ENCODE assay signal across 8 cellular contexts in the genomic region with DNA sequence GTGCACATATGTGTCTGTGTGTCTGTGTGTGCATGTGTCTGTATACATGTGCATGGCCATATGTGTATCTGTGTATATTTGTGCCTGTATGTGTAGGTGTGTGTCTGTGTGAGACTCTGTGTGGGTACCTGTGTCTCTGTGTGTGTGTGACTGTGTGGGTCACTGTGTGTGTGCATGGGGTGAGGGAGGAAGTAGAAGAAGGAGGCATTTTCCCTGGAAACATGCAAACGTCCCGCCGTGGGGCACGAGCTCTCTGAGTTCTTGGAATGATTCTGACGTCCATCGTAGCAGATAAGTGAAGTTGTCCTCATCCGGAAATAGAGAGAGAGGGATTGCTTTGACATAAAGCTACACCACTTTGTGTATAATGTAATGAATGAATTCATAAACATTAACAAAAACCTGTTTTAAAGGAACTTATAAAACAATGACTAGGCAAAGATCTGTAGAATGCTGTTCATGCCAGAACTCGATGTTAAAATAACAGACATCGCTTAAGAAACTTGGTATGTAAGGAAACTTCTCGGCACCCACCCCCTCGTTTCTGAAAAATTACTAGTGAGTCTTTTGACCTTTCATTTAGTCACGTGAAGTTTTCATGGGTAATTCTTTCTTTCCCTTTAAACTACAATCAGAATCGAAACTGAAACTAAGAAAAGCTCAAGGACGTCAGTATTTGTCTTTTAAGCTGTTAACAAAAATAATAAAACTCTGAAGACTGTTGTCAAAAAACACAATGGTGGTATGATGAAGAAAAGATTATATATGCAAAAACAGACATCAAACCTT. TPM values are rescaled to one million over a fixed set of nuclear protein-coding genes. Genes with fewer than 3 reads are reported as not detected.
DNase-seq lines count a peak whose midpoint lies in the region; ATAC-seq and TF ChIP-seq lines count a peak whose summit lies in the region.

No MANE protein-coding gene starts in this region.

- DNase-seq in BJ (ENCODE audit: low read depth), result no peak
- DNase-seq in HCT116 (ENCODE audit: low read depth, low spot score), result no peak
- no peak for DNase-seq in WTC11 (ENCODE audit: low spot score)
- DNase-seq in epithelial cell of prostate (ENCODE audit: low read depth, low spot score), result no peak
- DNase-seq in nephron progenitor cell, result no peak

- H3K4me1 Mint-ChIP-seq in WTC11, result peaks cover 46% of the 10 kb centered on the region
- peaks cover 46% of the 10 kb centered on the region for H3K4me1 Mint-ChIP-seq in nephron progenitor cell

- BruUV-seq in HCT116 (replicated peaks; lab: Mats Ljungman, UMichigan), result no TSS peak

- no peak overlapping the region for H3K4me3 Mint-ChIP-seq in WTC11
- H3K4me3 Mint-ChIP-seq in nephron progenitor cell, result no peak overlapping the region

- no peak for TF ChIP-seq RAD21 in HCT116 (IDR thresholded peaks at IDR 0.05; ENCODE audit: low read depth)

- H3K36me3 ChIP-seq in BJ (ENCODE audit: control insufficient read depth, insufficient read depth, low read length), result no peaks in the 10 kb centered on the region
- no peaks in the 10 kb centered on the region for H3K36me3 ChIP-seq in HCT116 (ENCODE audit: control insufficient read depth in 1 of 2, insufficient read depth in 2 of 2, low read length in 2 of 2)

- no peaks in the 10 kb centered on the region for H3K9me2 ChIP-seq in HCT116 (ENCODE audit: insufficient read depth)

- ATAC-seq in HCT116 (peak; percentile 28; the same call in 1 of the 2 replicates), WTC11 (no peak), GM18873 (IDR thresholded peaks at IDR 0.05; ENCODE audit: low FRiP score, unreplicated experiment) (no peak), GM21390 (IDR thresholded peaks at IDR 0.05; ENCODE audit: unreplicated experiment) (no peak), GM18870 (IDR thresholded peaks at IDR 0.05; ENCODE audit: unreplicated experiment) (no peak)

- H3K4me3 ChIP-seq in BJ (ENCODE audit: low read depth, low read length), result peak overlapping the region; percentile 34
- H3K4me3 ChIP-seq in HCT116 (replicated peaks in 1 of 2; ENCODE audit: low read depth in 1 of 2, low read length in 2 of 2), result peak overlapping the region; percentile 30 to 49

- H3K9me3 ChIP-seq in HCT116 (ENCODE audit: control insufficient read depth in 1 of 2, insufficient read depth in 1 of 2, low read depth in 1 of 2, low read length in 2 of 2), result no peaks in the 10 kb centered on the region

- H3K27ac Mint-ChIP-seq in WTC11 (peak overlapping the region; percentile 10; the same call in 1 of the 2 replicates), nephron progenitor cell (peak overlapping the region; percentile 1)

- peak overlapping the region; percentile 33 for H3K9ac ChIP-seq in HCT116 (ENCODE audit: low read length)

- no peak for TF ChIP-seq POLR2A in HCT116 (IDR thresholded peaks at IDR 0.05; ENCODE audit: borderline replicate concordance, extremely low read depth, insufficient read depth, insufficient read length)

- RAD21 ChIA-PET in HCT116 (lab: Charles Lee; ENCODE audit: low non-redundant PET in 1 of 2, low total read pairs in 2 of 2, uncharacterized antibody in 2 of 2, unreplicated experiment in 2 of 2), result interaction anchor here in 1 of 2 experiments (0.9 kb wide), 1 partner anchor 43 kb away, joined by 8 read pairs; a partner anchor contains a TSS

- intact Hi-C loops in HCT116 (cut with micrococcal nuclease), result no loop called here

- H4K20me1 ChIP-seq in HCT116 (ENCODE audit: insufficient read depth), result no peaks in the 10 kb centered on the region

- H3K27me3 ChIP-seq in BJ (ENCODE audit: control insufficient read depth, insufficient read depth, low read length) (no peaks in the 10 kb centered on the region), HCT116 (ENCODE audit: insufficient read depth, low read length) (no peaks in the 10 kb centered on the region)

- H3K36me3 Mint-ChIP-seq in WTC11, result no peaks in the 10 kb centered on the region
- H3K36me3 Mint-ChIP-seq in nephron progenitor cell (ENCODE audit: low read depth), result no peaks in the 10 kb centered on the region

- no peaks in the 10 kb centered on the region for H3K79me2 ChIP-seq in HCT116 (ENCODE audit: insufficient read depth, low read length)

- H3K27me3 Mint-ChIP-seq in WTC11 (ENCODE audit: low read depth) (no peaks in the 10 kb centered on the region), nephron progenitor cell (ENCODE audit: low read depth, poor library complexity) (peaks cover 4% of the 10 kb centered on the region)

- CTCF ChIA-PET in BJ (lab: Yijun Ruan, JAX) (interaction anchor here (0.6 to 0.9 kb wide), 3 partner anchors 43 to 242 kb away, joined by 3 to 4 read pairs (median 3); a partner anchor contains a TSS), HCT116 (lab: Charles Lee) (interaction anchor here (0.6 kb wide), 1 partner anchor 118 kb away, joined by 4 read pairs; no protein-coding TSS in a partner anchor), WTC11 (lab: Charles Lee) (no interaction called here)

- peak overlapping the region; percentile 81 for H2AFZ ChIP-seq in HCT116 (ENCODE audit: low read depth, low read length, poor library complexity, severe bottlenecking)

- TF ChIP-seq CTCF in BJ (IDR thresholded peaks at IDR 0.05; ENCODE audit: insufficient read depth, low read depth, low read length) (no peak), HCT116 (IDR thresholded peaks at IDR 0.05 in 2 of 3, conservative IDR thresholded peaks at IDR 0.05 in 1 of 3; ENCODE audit: borderline replicate concordance in 1 of 3, insufficient read depth in 1 of 3, low read depth in 2 of 3, low read length in 2 of 3) (no peak), WTC11 (IDR thresholded peaks at IDR 0.05) (no peak), nephron progenitor cell (IDR thresholded peaks at IDR 0.05) (no peak)

- H3K27ac ChIP-seq in HCT116 (ENCODE audit: low read depth, low read length) (peak overlapping the region; percentile 20; the same call in 1 of the 2 replicates), epithelial cell of prostate (peak overlapping the region; percentile 64)

- peak overlapping the region; percentile 62 for H3K4me2 ChIP-seq in HCT116 (ENCODE audit: low read length)

- POLR2A ChIA-PET in BJ (lab: Charles Lee), result no interaction called here
- POLR2A ChIA-PET in HCT116 (lab: Charles Lee), result interaction anchor here (0.8 to 1.6 kb wide), 2 partner anchors 24 to 43 kb away, joined by 4 to 6 read pairs; a partner anchor contains a TSS
- POLR2A ChIA-PET in WTC11 (lab: Charles Lee), result interaction anchor here (2.6 kb wide), 1 partner anchor 44 kb away, joined by 13 read pairs; a partner anchor contains a TSS

- H3K4me1 ChIP-seq in HCT116 (ENCODE audit: control insufficient read depth in 1 of 2, insufficient read depth in 2 of 2, low read length in 2 of 2), result peaks cover 14 to 42% of the 10 kb centered on the region in 2 experiments

- H3K9me3 Mint-ChIP-seq in WTC11 (no peaks in the 10 kb centered on the region), nephron progenitor cell (no peaks in the 10 kb centered on the region)

TF ChIP-seq in HCT116, 20 proteins besides CTCF, POLR2A, EP300 and RAD21:
- TF ChIP-seq, protein P1, sequence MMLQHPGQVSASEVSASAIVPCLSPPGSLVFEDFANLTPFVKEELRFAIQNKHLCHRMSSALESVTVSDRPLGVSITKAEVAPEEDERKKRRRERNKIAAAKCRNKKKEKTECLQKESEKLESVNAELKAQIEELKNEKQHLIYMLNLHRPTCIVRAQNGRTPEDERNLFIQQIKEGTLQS (IDR thresholded peaks at IDR 0.05), result no peak
- TF ChIP-seq FOSL1 (IDR thresholded peaks at IDR 0.05; ENCODE audit: low read depth) (no peak), JUND (IDR thresholded peaks at IDR 0.05) (no peak), EZH2 (IDR thresholded peaks at IDR 0.05) (no peak), ELF1 (IDR thresholded peaks at IDR 0.05; ENCODE audit: borderline replicate concordance, low read depth) (no peak), SRF (IDR thresholded peaks at IDR 0.05; ENCODE audit: low read depth) (no peak)

TF ChIP-seq in WTC11, 78 proteins besides CTCF, POLR2A, EP300 and RAD21:
- TF ChIP-seq, protein P2, sequence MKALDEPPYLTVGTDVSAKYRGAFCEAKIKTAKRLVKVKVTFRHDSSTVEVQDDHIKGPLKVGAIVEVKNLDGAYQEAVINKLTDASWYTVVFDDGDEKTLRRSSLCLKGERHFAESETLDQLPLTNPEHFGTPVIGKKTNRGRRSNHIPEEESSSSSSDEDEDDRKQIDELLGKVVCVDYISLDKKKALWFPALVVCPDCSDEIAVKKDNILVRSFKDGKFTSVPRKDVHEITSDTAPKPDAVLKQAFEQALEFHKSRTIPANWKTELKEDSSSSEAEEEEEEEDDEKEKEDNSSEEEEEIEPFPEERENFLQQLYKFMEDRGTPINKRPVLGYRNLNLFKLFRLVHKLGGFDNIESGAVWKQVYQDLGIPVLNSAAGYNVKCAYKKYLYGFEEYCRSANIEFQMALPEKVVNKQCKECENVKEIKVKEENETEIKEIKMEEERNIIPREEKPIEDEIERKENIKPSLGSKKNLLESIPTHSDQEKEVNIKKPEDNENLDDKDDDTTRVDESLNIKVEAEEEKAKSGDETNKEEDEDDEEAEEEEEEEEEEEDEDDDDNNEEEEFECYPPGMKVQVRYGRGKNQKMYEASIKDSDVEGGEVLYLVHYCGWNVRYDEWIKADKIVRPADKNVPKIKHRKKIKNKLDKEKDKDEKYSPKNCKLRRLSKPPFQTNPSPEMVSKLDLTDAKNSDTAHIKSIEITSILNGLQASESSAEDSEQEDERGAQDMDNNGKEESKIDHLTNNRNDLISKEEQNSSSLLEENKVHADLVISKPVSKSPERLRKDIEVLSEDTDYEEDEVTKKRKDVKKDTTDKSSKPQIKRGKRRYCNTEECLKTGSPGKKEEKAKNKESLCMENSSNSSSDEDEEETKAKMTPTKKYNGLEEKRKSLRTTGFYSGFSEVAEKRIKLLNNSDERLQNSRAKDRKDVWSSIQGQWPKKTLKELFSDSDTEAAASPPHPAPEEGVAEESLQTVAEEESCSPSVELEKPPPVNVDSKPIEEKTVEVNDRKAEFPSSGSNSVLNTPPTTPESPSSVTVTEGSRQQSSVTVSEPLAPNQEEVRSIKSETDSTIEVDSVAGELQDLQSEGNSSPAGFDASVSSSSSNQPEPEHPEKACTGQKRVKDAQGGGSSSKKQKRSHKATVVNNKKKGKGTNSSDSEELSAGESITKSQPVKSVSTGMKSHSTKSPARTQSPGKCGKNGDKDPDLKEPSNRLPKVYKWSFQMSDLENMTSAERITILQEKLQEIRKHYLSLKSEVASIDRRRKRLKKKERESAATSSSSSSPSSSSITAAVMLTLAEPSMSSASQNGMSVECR (CRISPR knock-in tag; IDR thresholded peaks at IDR 0.05; ENCODE audit: borderline replicate concordance), result no peak
TF ChIP-seq in WTC11: peak in this region for 0.

RNA-seq across cellular contexts. Expression of a gene that starts 43.6 kb away (rescaled TPM):
- polyA plus RNA-seq in BJ (2011; rRNA removed), result 41.8 and 79.0 TPM in 2 replicates
- polyA minus RNA-seq in BJ (2011; rRNA and poly(A)+ RNA removed), result 202 and 251 TPM in 2 replicates
- total RNA-seq in HCT116 (2021; ENCODE audit: unreplicated experiment), result 82.2 TPM
- polyA plus RNA-seq in HCT116 (2012), result 119 and 155 TPM in 2 replicates
- total RNA-seq in WTC11 (2021), result 25.4 to 27.9 TPM (median 27.3 TPM) in 3 replicates
